ENCODE assay signal across 28 cellular contexts in the genomic region with DNA sequence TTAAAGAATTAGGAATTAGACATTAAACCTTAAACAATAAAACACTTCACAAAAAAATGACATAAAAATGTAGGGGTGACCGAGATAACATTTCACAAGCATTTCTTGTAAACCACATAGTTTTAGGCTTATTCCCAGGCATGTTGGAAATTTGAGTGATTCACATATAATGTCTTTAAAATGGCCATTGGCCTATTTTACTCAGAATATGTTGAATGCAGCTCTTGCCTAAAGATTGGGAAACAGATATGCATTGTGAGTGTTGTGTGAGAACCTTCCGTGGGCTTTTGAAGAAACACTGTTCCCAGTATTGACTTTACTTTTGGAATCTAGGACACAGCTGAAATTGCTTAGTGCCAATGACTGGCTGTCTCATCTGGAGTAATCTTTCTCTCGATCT.
DNase-seq lines count a peak whose midpoint lies in the region; ATAC-seq and TF ChIP-seq lines count a peak whose summit lies in the region.
"Had no signal": no experiment of that assay in that cellular context is flagged by ENCODE, and none has a peak within 500 bp of the region (broad histone marks: within the 10 kb centered on the region; RNA-seq: fewer than 3 reads in every experiment).

No MANE protein-coding gene starts in this region.

- H3K4me1 ChIP-seq in colonic mucosa, result no peaks in the 10 kb centered on the region
- H3K4me1 ChIP-seq: foreskin keratinocyte, testis had no signal

- H3K4me3 Mint-ChIP-seq in naive thymus-derived CD8-positive, alpha-beta T cell, result no peak overlapping the region
- H3K4me3 Mint-ChIP-seq: activated B cell treated with CpG ODN at 0.5 μM for 24 hours; CD4-positive, alpha-beta memory T cell; central memory CD8-positive, alpha-beta T cell; natural killer cell; stimulated activated memory B cell treated with anti-CD40 and anti-IgM and Interleukin-4, amounts not matched to agents 10 μg/mL and 1 μg/mL and 100 μg/mL, for 72 hours had no signal

- H3K9me3 ChIP-seq in colonic mucosa, result no peaks in the 10 kb centered on the region
- H3K9me3 ChIP-seq: testis had no signal

- H3K27me3 Mint-ChIP-seq in naive thymus-derived CD8-positive, alpha-beta T cell, result peaks cover 3 to 18% (median 8%) of the 10 kb centered on the region in 5 donors
- H3K27me3 Mint-ChIP-seq: activated B cell treated with CpG ODN at 0.5 μM for 24 hours; stimulated activated memory B cell treated with anti-CD40 and anti-IgM and Interleukin-4, amounts not matched to agents 10 μg/mL and 1 μg/mL and 100 μg/mL, for 72 hours had no signal

- DNase-seq in AG09319 (ENCODE audit: extremely low read depth, low read depth), result peak; percentile 7
- DNase-seq in H4 (ENCODE audit: low spot score), result peak; percentile 6
- DNase-seq in amniotic epithelial cell (ENCODE audit: low read depth), result peak; percentile 93
- DNase-seq in iris pigment epithelial cell (ENCODE audit: low read depth), result peak; percentile 12
- no peak for DNase-seq in colonic mucosa
- no peak for DNase-seq in effector CD4-positive, alpha-beta T cell
- DNase-seq in naive thymus-derived CD8-positive, alpha-beta T cell, result no peak
- DNase-seq: activated B cell treated with CpG ODN at 0.5 μM for 24 hours; activated naive CD4-positive, alpha-beta T cell treated with anti-CD3 and anti-CD28 coated beads, Interleukin-2, amount 50 U/mL, for 16 hours; anterior cingulate cortex; CD4-positive, alpha-beta memory T cell; dorsolateral prefrontal cortex; foreskin keratinocyte; Karpas-422; left colon; natural killer cell; NCI-H1092 treated with DMSO at 0.1 percent for 48 hours; NCI-H2029; NCI-H2227 treated with DMSO at 0.1 percent for 48 hours; NCI-H82; Right ventricle myocardium superior; small intestine; SW 1271; T1000; testis had no signal

- TF ChIP-seq CTCF in AG09319 (IDR thresholded peaks at IDR 0.05; ENCODE audit: low read depth, low read length) (no peak), colonic mucosa (IDR thresholded peaks at IDR 0.05) (no peak)

- H3K9ac ChIP-seq in colonic mucosa (ENCODE audit: low read depth in 2 of 2, low read length in 2 of 2), result no peak overlapping the region

- H3K4me3 ChIP-seq in colonic mucosa, result no peak overlapping the region
- H3K4me3 ChIP-seq: dorsolateral prefrontal cortex, testis had no signal

- H3K27ac Mint-ChIP-seq in naive thymus-derived CD8-positive, alpha-beta T cell, result no peak overlapping the region
- H3K27ac Mint-ChIP-seq: activated B cell treated with CpG ODN at 0.5 μM for 24 hours; CD4-positive, alpha-beta memory T cell; natural killer cell; stimulated activated memory B cell treated with anti-CD40 and anti-IgM and Interleukin-4, amounts not matched to agents 10 μg/mL and 1 μg/mL and 100 μg/mL, for 72 hours had no signal

- intact Hi-C loops in colonic mucosa (cut with DNase I), result no loop called here

- H3K27me3 ChIP-seq in colonic mucosa, result no peaks in the 10 kb centered on the region
- H3K27me3 ChIP-seq: dorsolateral prefrontal cortex, foreskin keratinocyte, testis had no signal

- H3K9me3 Mint-ChIP-seq in naive thymus-derived CD8-positive, alpha-beta T cell, result peaks cover 0 to 9% (median 0%) of the 10 kb centered on the region in 9 donors

- no peaks in the 10 kb centered on the region for H3K36me3 Mint-ChIP-seq in naive thymus-derived CD8-positive, alpha-beta T cell
- H3K36me3 Mint-ChIP-seq: CD4-positive, alpha-beta memory T cell; natural killer cell; stimulated activated memory B cell treated with anti-CD40 and anti-IgM and Interleukin-4, amounts not matched to agents 10 μg/mL and 1 μg/mL and 100 μg/mL, for 72 hours had no signal

- H3K27ac ChIP-seq in colonic mucosa, result no peak overlapping the region
- H3K27ac ChIP-seq: dorsolateral prefrontal cortex, foreskin keratinocyte, testis had no signal

- H3K4me1 Mint-ChIP-seq in naive thymus-derived CD8-positive, alpha-beta T cell, result no peaks in the 10 kb centered on the region
- H3K4me1 Mint-ChIP-seq: activated B cell treated with CpG ODN at 0.5 μM for 24 hours; CD4-positive, alpha-beta memory T cell; central memory CD8-positive, alpha-beta T cell; natural killer cell; stimulated activated memory B cell treated with anti-CD40 and anti-IgM and Interleukin-4, amounts not matched to agents 10 μg/mL and 1 μg/mL and 100 μg/mL, for 72 hours had no signal

- no peak for ATAC-seq in HG03025 (IDR thresholded peaks at IDR 0.05; ENCODE audit: low FRiP score, unreplicated experiment)
- ATAC-seq in naive thymus-derived CD8-positive, alpha-beta T cell, result no peak
- ATAC-seq: foreskin keratinocyte; left colon; natural killer cell; stimulated activated memory B cell treated with anti-CD40 and anti-IgM and Interleukin-4, amounts not matched to agents 10 μg/mL and 1 μg/mL and 100 μg/mL, for 72 hours had no signal

- POLR2A ChIA-PET in naive thymus-derived CD8-positive, alpha-beta T cell (lab: Charles Lee), result no interaction called here

- no peaks in the 10 kb centered on the region for H3K36me3 ChIP-seq in colonic mucosa

Comparison
In these comparisons a context has a peak if more than half of its experiments do, and no peak if none do; other contexts are left out.
1. DNase-seq: peak in AG09319 (single experiment), H4 (single experiment), amniotic epithelial cell (single experiment) and iris pigment epithelial cell (single experiment); none in colonic mucosa (single experiment), effector CD4-positive, alpha-beta T cell (single experiment) and naive thymus-derived CD8-positive, alpha-beta T cell (0 of 10).